Comparison of ENCODE assay signal across 19 cellular contexts in the genomic region with DNA sequence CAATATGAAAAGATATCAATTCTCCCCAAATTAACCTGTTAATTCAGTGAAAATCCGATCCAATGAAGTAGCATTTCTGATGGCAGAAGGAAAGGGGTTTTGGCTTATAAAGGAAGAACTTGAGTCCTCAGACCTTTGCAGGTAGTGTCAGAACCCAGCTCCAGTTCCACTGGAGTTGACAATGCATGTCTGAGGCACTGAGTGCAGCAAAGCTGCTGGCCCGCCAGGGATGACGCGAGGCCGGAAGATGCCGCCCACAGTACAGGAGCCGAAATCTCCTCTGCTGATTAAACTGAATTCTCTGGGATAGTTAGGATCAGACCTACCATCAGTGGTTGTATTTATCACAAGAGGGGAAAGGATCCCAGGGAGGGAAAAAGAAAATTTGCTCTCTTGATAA.
"Had no signal": no experiment of that assay in that cellular context is flagged by ENCODE, and none has a peak within 500 bp of the region (broad histone marks: within the 10 kb centered on the region; RNA-seq: fewer than 3 reads in every experiment).

No MANE protein-coding gene starts in this region.

- ATAC-seq: SK-N-SH treated with all-trans-retinoic acid at 6 μM for 48 hours had no signal

- DNase-seq: KBM-7, MV-4-11, NCI-H1048, NCI-H1105, NCI-H1417, NCI-H1436 treated with DMSO at 0.1 percent for 48 hours, NCI-H1694, NCI-H187 treated with DMSO at 0.1 percent for 48 hours, NCI-H2029 treated with DMSO at 0.1 percent for 48 hours, NCI-H2107, NCI-H2227 treated with DMSO at 0.1 percent for 48 hours, NCI-H524, NCI-H526 treated with DMSO at 0.1 percent for 48 hours, NCI-H748 treated with DMSO at 0.1 percent for 48 hours, Right ventricle myocardium superior, RPMI8226, SIG-M5 had no signal

- H3K27ac ChIP-seq: HL-60 had no signal
